In genomic region chr1:183023146-183023600, GRCh38 we compare ENCODE assay signal across 2 cellular contexts.
TF ChIP-seq lines count a peak whose summit lies in the region.

TSS of gene LAMC1 (plus strand) at chr1:183023420. CDS start at chr1:183023717, 297 bp downstream.

TF ChIP-seq in HEK293T, 16 proteins besides CTCF, POLR2A, EP300 and RAD21:
- TF ChIP-seq TARDBP (IDR thresholded peaks at IDR 0.05) (no peak), FOXK2 (IDR thresholded peaks at IDR 0.05) (no peak), ARNT (IDR thresholded peaks at IDR 0.05) (no peak), FOXA1 (IDR thresholded peaks at IDR 0.05) (no peak), SP1 (IDR thresholded peaks at IDR 0.05) (no peak), PKNOX1 (IDR thresholded peaks at IDR 0.05) (no peak), LEF1 (IDR thresholded peaks at IDR 0.05; ENCODE audit: borderline replicate concordance) (no peak), BHLHE40 (IDR thresholded peaks at IDR 0.05; ENCODE audit: borderline replicate concordance) (no peak), NFRKB (IDR thresholded peaks at IDR 0.05) (no peak), HDGF (IDR thresholded peaks at IDR 0.05; ENCODE audit: borderline replicate concordance) (no peak), CTBP1 (IDR thresholded peaks at IDR 0.05; ENCODE audit: borderline replicate concordance) (no peak), ELF4 (IDR thresholded peaks at IDR 0.05) (no peak), L3MBTL2 (conservative IDR thresholded peaks at IDR 0.05) (no peak), SUZ12 (IDR thresholded peaks at IDR 0.05) (no peak), FOXM1 (IDR thresholded peaks at IDR 0.05; ENCODE audit: borderline replicate concordance) (no peak), ZNF384 (IDR thresholded peaks at IDR 0.05) (no peak)

TF ChIP-seq in HepG2, 621 proteins besides CTCF, POLR2A, EP300 and RAD21 (continues in another document):
- TF ChIP-seq TP53 (CRISPR knock-in tag; conservative IDR thresholded peaks at IDR 0.05) (no peak), KDM2A (CRISPR knock-in tag; IDR thresholded peaks at IDR 0.05; ENCODE audit: borderline replicate concordance, low read depth) (0 out of 2 replicates have a peak, but pooled peaks have one; percentile 2), RBFOX2 (IDR thresholded peaks at IDR 0.05; ENCODE audit: low read depth, low read length) (no peak), MTERF4 (CRISPR knock-in tag; IDR thresholded peaks at IDR 0.05) (no peak), REST (IDR thresholded peaks at IDR 0.05; ENCODE audit: borderline replicate concordance in 1 of 2, low read depth in 1 of 2, low read length in 2 of 2) (0 out of 4 replicates have a peak, but pooled peaks of 1 of the 2 experiments have one; percentile 20), PTBP1 (IDR thresholded peaks at IDR 0.05; ENCODE audit: low read depth, low read length, poor library complexity, severe bottlenecking) (no peak), ZNF639 (CRISPR knock-in tag; conservative IDR thresholded peaks at IDR 0.05) (0 out of 2 replicates have a peak, but pooled peaks have one; percentile 22), ZNF883 (CRISPR knock-in tag; IDR thresholded peaks at IDR 0.05; ENCODE audit: not compliant biosample characterization) (no peak), ZNF343 (CRISPR knock-in tag; IDR thresholded peaks at IDR 0.05) (no peak), CREB1 (IDR thresholded peaks at IDR 0.05) (no peak), CREB1 (CRISPR knock-in tag; IDR thresholded peaks at IDR 0.05) (no peak), ZNF775 (CRISPR knock-in tag; IDR thresholded peaks at IDR 0.05; ENCODE audit: borderline replicate concordance) (no peak), ZNF256 (CRISPR knock-in tag; conservative IDR thresholded peaks at IDR 0.05) (no peak), GMEB1 (CRISPR knock-in tag; IDR thresholded peaks at IDR 0.05; ENCODE audit: borderline replicate concordance) (no peak), MAFG (CRISPR knock-in tag; IDR thresholded peaks at IDR 0.05) (no peak), ZNF329 (CRISPR knock-in tag; IDR thresholded peaks at IDR 0.05; ENCODE audit: low read depth) (peak; percentile 43; the same call in 1 of the 2 replicates), ZNF207 (IDR thresholded peaks at IDR 0.05; ENCODE audit: borderline replicate concordance) (no peak), ZBTB2 (CRISPR knock-in tag; IDR thresholded peaks at IDR 0.05; ENCODE audit: low read depth) (peak; percentile 39; the same call in 1 of the 2 replicates), ZNF740 (CRISPR knock-in tag; IDR thresholded peaks at IDR 0.05) (no peak), HMGA1 (CRISPR knock-in tag; conservative IDR thresholded peaks at IDR 0.05) (no peak), ATF7 (IDR thresholded peaks at IDR 0.05) (no peak), ATF7 (CRISPR knock-in tag; IDR thresholded peaks at IDR 0.05) (no peak), RCOR2 (CRISPR knock-in tag; IDR thresholded peaks at IDR 0.05) (no peak), SIN3A (IDR thresholded peaks at IDR 0.05; ENCODE audit: borderline replicate concordance, low read depth, low read length) (0 out of 2 replicates have a peak, but pooled peaks have one; percentile 11), ZHX1 (CRISPR knock-in tag; IDR thresholded peaks at IDR 0.05; ENCODE audit: low read depth) (no peak), ZBTB20 (CRISPR knock-in tag; IDR thresholded peaks at IDR 0.05; ENCODE audit: borderline replicate concordance, low read depth) (no peak), HOXD1 (CRISPR knock-in tag; IDR thresholded peaks at IDR 0.05) (no peak), SPEN (CRISPR knock-in tag; IDR thresholded peaks at IDR 0.05; ENCODE audit: low read depth) (0 out of 2 replicates have a peak, but pooled peaks have one; percentile 3), MYPOP (CRISPR knock-in tag; IDR thresholded peaks at IDR 0.05) (no peak), RBM39 (IDR thresholded peaks at IDR 0.05; ENCODE audit: low read depth, low read length, poor library complexity, severe bottlenecking) (no peak), TBX2 (CRISPR knock-in tag; IDR thresholded peaks at IDR 0.05; ENCODE audit: borderline replicate concordance) (no peak), DMAP1 (CRISPR knock-in tag; IDR thresholded peaks at IDR 0.05) (0 out of 2 replicates have a peak, but pooled peaks have one; percentile 1), MZF1 (CRISPR knock-in tag; IDR thresholded peaks at IDR 0.05; ENCODE audit: borderline replicate concordance) (no peak), HDAC1 (CRISPR knock-in tag; IDR thresholded peaks at IDR 0.05) (no peak), TERF1 (CRISPR knock-in tag; IDR thresholded peaks at IDR 0.05) (no peak), RARA (CRISPR knock-in tag; IDR thresholded peaks at IDR 0.05) (no peak), PATZ1 (CRISPR knock-in tag; IDR thresholded peaks at IDR 0.05) (peak; percentile 61), SKI (IDR thresholded peaks at IDR 0.05; ENCODE audit: partially characterized antibody) (no peak), KDM6A (CRISPR knock-in tag; IDR thresholded peaks at IDR 0.05; ENCODE audit: low read depth) (no peak), ZNF558 (CRISPR knock-in tag; IDR thresholded peaks at IDR 0.05; ENCODE audit: borderline replicate concordance) (peak; percentile 38; the same call in 1 of the 2 replicates), ZNF501 (CRISPR knock-in tag; IDR thresholded peaks at IDR 0.05) (no peak), ZFY (CRISPR knock-in tag; IDR thresholded peaks at IDR 0.05) (no peak), ZSCAN21 (CRISPR knock-in tag; IDR thresholded peaks at IDR 0.05; ENCODE audit: borderline replicate concordance) (no peak), EZH2 (conservative IDR thresholded peaks at IDR 0.05; ENCODE audit: low read depth, low read length) (no peak), ZNF136 (CRISPR knock-in tag; IDR thresholded peaks at IDR 0.05; ENCODE audit: low read depth) (no peak)
